Comparison of ENCODE assay signal across 21 cellular contexts in the genomic region with DNA sequence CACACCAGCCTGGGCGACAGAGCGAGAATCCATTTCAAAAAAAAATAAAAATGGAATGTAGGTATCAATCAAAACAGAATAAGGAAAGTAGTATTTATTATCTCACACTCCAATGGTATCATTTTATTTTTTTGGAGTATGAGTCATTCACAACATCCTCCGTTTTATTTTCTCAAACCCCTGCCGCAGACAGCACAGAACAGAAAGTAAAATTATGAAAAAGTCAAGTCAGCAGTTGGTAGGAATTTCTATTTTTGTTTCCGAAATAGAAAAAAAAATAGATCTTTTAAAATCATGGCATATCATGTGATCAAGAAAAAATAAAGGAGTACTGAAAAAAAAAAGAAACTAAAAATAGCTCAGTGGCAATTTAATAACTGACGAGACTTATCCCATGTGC.
"Had no signal": no experiment of that assay in that cellular context is flagged by ENCODE, and none has a peak within 500 bp of the region (broad histone marks: within the 10 kb centered on the region; RNA-seq: fewer than 3 reads in every experiment).

No MANE protein-coding gene starts in this region.

- ATAC-seq: activated CD8-positive, alpha-beta T cell treated with anti-CD3 and anti-CD28 coated beads for 36 hours; activated naive CD4-positive, alpha-beta T cell treated with anti-CD3 and anti-CD28 coated beads, Interleukin-2, amount 50 U/mL, for 72 hours; left ventricle myocardium superior; right cardiac atrium had no signal

- H3K4me3 ChIP-seq: prostate gland, transverse colon, vagina had no signal

- DNase-seq: activated B cell treated with CpG ODN at 0.5 μM for 24 hours; activated CD4-positive, alpha-beta T cell treated with anti-CD3 and anti-CD28 coated beads for 48 hours; activated CD8-positive, alpha-beta T cell treated with anti-CD3 and anti-CD28 coated beads for 36 hours; activated effector memory CD4-positive, alpha-beta T cell treated with anti-CD3 and anti-CD28 coated beads, Interleukin-2, amount 50 U/mL, for 16 hours; activated T-cell treated with anti-CD3 and anti-CD28 coated beads, Interleukin-2, amount 50 U/mL, for 48 hours; amniotic stem cell; kidney; left ventricle myocardium superior; nucleus accumbens; right cardiac atrium; small intestine; stimulated activated CD4-positive, alpha-beta T cell treated with anti-CD3 and anti-CD28 coated beads, Interleukin-4, amount 100 ng/mL, for 4 hours; stimulated activated CD8-positive, alpha-beta memory T cell treated with anti-CD3 and anti-CD28 coated beads, Interleukin-4, amount 100 ng/mL, for 48 hours; stimulated activated naive CD4-positive, alpha-beta T cell treated with Interleukin-2 at 50 U/mL for 16 hours; T-helper 2 cell; transverse colon had no signal

- H3K27ac Mint-ChIP-seq: activated B cell treated with CpG ODN at 0.5 μM for 24 hours; activated CD8-positive, alpha-beta T cell treated with anti-CD3 and anti-CD28 coated beads for 36 hours; activated naive CD4-positive, alpha-beta T cell treated with anti-CD3 and anti-CD28 coated beads, Interleukin-2, amount 50 U/mL, for 72 hours; memory B cell; nephron had no signal

- H3K27me3 ChIP-seq: transverse colon, vagina had no signal

- H3K9me3 Mint-ChIP-seq: activated B cell treated with CpG ODN at 0.5 μM for 24 hours, nephron had no signal

- H3K27me3 Mint-ChIP-seq: activated B cell treated with CpG ODN at 0.5 μM for 24 hours; activated CD8-positive, alpha-beta T cell treated with anti-CD3 and anti-CD28 coated beads for 36 hours had no signal

- H3K4me1 Mint-ChIP-seq: activated B cell treated with CpG ODN at 0.5 μM for 24 hours, memory B cell had no signal

- H3K4me1 ChIP-seq: prostate gland, transverse colon, vagina had no signal

- H3K36me3 Mint-ChIP-seq: activated naive CD4-positive, alpha-beta T cell treated with anti-CD3 and anti-CD28 coated beads, Interleukin-2, amount 50 U/mL, for 72 hours; memory B cell had no signal

- H3K36me3 ChIP-seq: prostate gland, transverse colon, vagina had no signal

- H3K27ac ChIP-seq: prostate gland, transverse colon, vagina had no signal

- H3K4me3 Mint-ChIP-seq: activated B cell treated with CpG ODN at 0.5 μM for 24 hours; activated CD8-positive, alpha-beta T cell treated with anti-CD3 and anti-CD28 coated beads for 36 hours; memory B cell; nephron had no signal
